14 cellular contexts compared by ENCODE assay signal in genomic region chr7:150335101-150335773, GRCh38. TPM values are rescaled to one million over a fixed set of nuclear protein-coding genes. Genes with fewer than 3 reads are reported as not detected.
DNase-seq lines count a peak whose midpoint lies in the region; ATAC-seq and TF ChIP-seq lines count a peak whose summit lies in the region.
"Had no signal": no experiment of that assay in that cellular context is flagged by ENCODE, and none has a peak within 500 bp of the region (broad histone marks: within the 10 kb centered on the region; RNA-seq: fewer than 3 reads in every experiment).

No MANE protein-coding gene starts in this region.

- peaks cover 3% of the 10 kb centered on the region for H3K36me3 Mint-ChIP-seq in activated naive CD8-positive, alpha-beta T cell treated with anti-CD3 and anti-CD28 coated beads, Interleukin-2, amount 10 ng/mL, durations not matched to agents 7 days and 5 days
- peaks cover 8% of the 10 kb centered on the region for H3K36me3 Mint-ChIP-seq in activated naive CD8-positive, alpha-beta T cell treated with anti-CD3 and anti-CD28 coated beads, Interleukin-2, amount 50 U/mL, for 24 hours (ENCODE audit: low read depth)

- no peaks in the 10 kb centered on the region for H3K27me3 ChIP-seq in right lobe of liver

- no peaks in the 10 kb centered on the region for H3K9me3 ChIP-seq in right lobe of liver
- H3K9me3 ChIP-seq: A549, HAP-1 had no signal

- H3K4me3 Mint-ChIP-seq in activated naive CD8-positive, alpha-beta T cell treated with anti-CD3 and anti-CD28 coated beads, Interleukin-2, amount 10 ng/mL, durations not matched to agents 7 days and 5 days, result no peak overlapping the region
- H3K4me3 Mint-ChIP-seq in activated naive CD8-positive, alpha-beta T cell treated with anti-CD3 and anti-CD28 coated beads, Interleukin-2, amount 50 U/mL, for 24 hours, result no peak overlapping the region
- H3K4me3 Mint-ChIP-seq: activated CD4-positive, alpha-beta T cell treated with anti-CD3 and anti-CD28 coated beads, Interleukin-2, amount 10 ng/mL, durations not matched to agents 7 days and 5 days had no signal

- no peak overlapping the region for H3K4me3 ChIP-seq in right lobe of liver
- no peak overlapping the region for H3K4me3 ChIP-seq in urinary bladder (ENCODE audit: low read depth, low read length)
- H3K4me3 ChIP-seq: A549, HAP-1 had no signal

- H3K27ac ChIP-seq in right lobe of liver (peak overlapping the region; percentile 53 to 87 (median 78)), urinary bladder (ENCODE audit: low read depth) (peak overlapping the region; percentile 76)
- H3K27ac ChIP-seq: A549 had no signal

- TF ChIP-seq CTCF in right lobe of liver (IDR thresholded peaks at IDR 0.05), result no peak

- intact Hi-C loops in right lobe of liver (cut with DNase I), result no loop called here

- POLR2A ChIA-PET in activated naive CD8-positive, alpha-beta T cell treated with anti-CD3 and anti-CD28 coated beads, Interleukin-2, amount 10 ng/mL, durations not matched to agents 7 days and 5 days (lab: Charles Lee), result no interaction called here

- no peaks in the 10 kb centered on the region for H3K9me3 Mint-ChIP-seq in activated naive CD8-positive, alpha-beta T cell treated with anti-CD3 and anti-CD28 coated beads, Interleukin-2, amount 10 ng/mL, durations not matched to agents 7 days and 5 days
- H3K9me3 Mint-ChIP-seq in activated naive CD8-positive, alpha-beta T cell treated with anti-CD3 and anti-CD28 coated beads, Interleukin-2, amount 50 U/mL, for 24 hours, result no peaks in the 10 kb centered on the region
- H3K9me3 Mint-ChIP-seq: activated CD4-positive, alpha-beta T cell treated with anti-CD3 and anti-CD28 coated beads, Interleukin-2, amount 10 ng/mL, durations not matched to agents 7 days and 5 days had no signal

- peak overlapping the region; percentile 13 for H3K27ac Mint-ChIP-seq in activated naive CD8-positive, alpha-beta T cell treated with anti-CD3 and anti-CD28 coated beads, Interleukin-2, amount 10 ng/mL, durations not matched to agents 7 days and 5 days
- H3K27ac Mint-ChIP-seq in activated naive CD8-positive, alpha-beta T cell treated with anti-CD3 and anti-CD28 coated beads, Interleukin-2, amount 50 U/mL, for 24 hours, result no peak overlapping the region
- H3K27ac Mint-ChIP-seq: activated CD4-positive, alpha-beta T cell treated with anti-CD3 and anti-CD28 coated beads, Interleukin-2, amount 10 ng/mL, durations not matched to agents 7 days and 5 days had no signal

- TF ChIP-seq POLR2A in right lobe of liver (IDR thresholded peaks at IDR 0.05), result no peak

- H3K27me3 Mint-ChIP-seq in activated naive CD8-positive, alpha-beta T cell treated with anti-CD3 and anti-CD28 coated beads, Interleukin-2, amount 10 ng/mL, durations not matched to agents 7 days and 5 days, result peaks cover under 1% of the 10 kb centered on the region
- H3K27me3 Mint-ChIP-seq in activated naive CD8-positive, alpha-beta T cell treated with anti-CD3 and anti-CD28 coated beads, Interleukin-2, amount 50 U/mL, for 24 hours, result peaks cover 11% of the 10 kb centered on the region

- H3K4me1 ChIP-seq in right lobe of liver (peaks cover 0 to 55% (median 27%) of the 10 kb centered on the region in 4 donors), urinary bladder (ENCODE audit: insufficient read depth) (no peaks in the 10 kb centered on the region)
- H3K4me1 ChIP-seq: A549, HAP-1 had no signal

- H3K36me3 ChIP-seq in right lobe of liver (peaks cover 0 to 7% (median 1%) of the 10 kb centered on the region in 4 donors), urinary bladder (ENCODE audit: insufficient read depth) (no peaks in the 10 kb centered on the region)
- H3K36me3 ChIP-seq: HAP-1 had no signal

- DNase-seq in activated naive CD8-positive, alpha-beta T cell treated with anti-CD3 and anti-CD28 coated beads, Interleukin-2, amount 10 ng/mL, durations not matched to agents 7 days and 5 days, result no peak
- DNase-seq in activated naive CD8-positive, alpha-beta T cell treated with anti-CD3 and anti-CD28 coated beads, Interleukin-2, amount 50 U/mL, for 24 hours, result no peak
- peak; percentile 52 for DNase-seq in dedifferentiated amniotic fluid mesenchymal stem cell (ENCODE audit: extremely low spot score)
- peak in 1 of 3 donors; percentile 72 for DNase-seq in right lobe of liver
- DNase-seq in cerebellum (ENCODE audit: low spot score), result no peak
- DNase-seq: activated CD4-positive, alpha-beta T cell treated with anti-CD3 and anti-CD28 coated beads, Interleukin-2, amount 10 ng/mL, durations not matched to agents 7 days and 5 days; NCI-H524 treated with DMSO at 0.1 percent for 48 hours had no signal

- 12% methylated on average over 7 of the region's 7 CpGs for WGBS in right lobe of liver (ENCODE audit: insufficient coverage, low coverage, low lambda C conversion rate, missing lambda C conversion rate)
- 25% methylated on average over 7 of the region's 7 CpGs for WGBS in urinary bladder

- H3K4me1 Mint-ChIP-seq in activated naive CD8-positive, alpha-beta T cell treated with anti-CD3 and anti-CD28 coated beads, Interleukin-2, amount 10 ng/mL, durations not matched to agents 7 days and 5 days, result no peaks in the 10 kb centered on the region
- peaks cover 6% of the 10 kb centered on the region for H3K4me1 Mint-ChIP-seq in activated naive CD8-positive, alpha-beta T cell treated with anti-CD3 and anti-CD28 coated beads, Interleukin-2, amount 50 U/mL, for 24 hours
- H3K4me1 Mint-ChIP-seq: activated CD4-positive, alpha-beta T cell treated with anti-CD3 and anti-CD28 coated beads, Interleukin-2, amount 10 ng/mL, durations not matched to agents 7 days and 5 days had no signal

- ATAC-seq in activated naive CD8-positive, alpha-beta T cell treated with anti-CD3 and anti-CD28 coated beads, Interleukin-2, amount 10 ng/mL, durations not matched to agents 7 days and 5 days (ENCODE audit: low read depth), result no peak
- no peak for ATAC-seq in activated naive CD8-positive, alpha-beta T cell treated with anti-CD3 and anti-CD28 coated beads, Interleukin-2, amount 50 U/mL, for 24 hours
- peak; percentile 37 to 51 (median 46) for ATAC-seq in right lobe of liver
- no peak for ATAC-seq in HG03460 (IDR thresholded peaks at IDR 0.05; ENCODE audit: unreplicated experiment)
- ATAC-seq in GM19467 (IDR thresholded peaks at IDR 0.05; ENCODE audit: unreplicated experiment), result no peak
- ATAC-seq: A549 had no signal

RNA-seq across cellular contexts. Expression of gene RARRES2, which starts 6.2 kb away (rescaled TPM):
- total RNA-seq in activated naive CD8-positive, alpha-beta T cell treated with anti-CD3 and anti-CD28 coated beads, Interleukin-2, amount 10 ng/mL, durations not matched to agents 7 days and 5 days, result not detected
- total RNA-seq in right lobe of liver (100 to 1,000 TPM; 552 to 948 (median 788) TPM), urinary bladder (86.2 TPM), cerebellum (4.1 TPM)
- 400 TPM for polyA plus RNA-seq in urinary bladder
- total RNA-seq: activated CD4-positive, alpha-beta T cell treated with anti-CD3 and anti-CD28 coated beads, Interleukin-2, amount 10 ng/mL, durations not matched to agents 7 days and 5 days; endothelial cell of umbilical vein; osteocyte had no signal
- polyA plus RNA-seq: A549, endothelial cell of umbilical vein had no signal

RNA-seq across cellular contexts. Expression of gene ACTR3C, which starts 11.9 kb away (rescaled TPM):
- 1 to 10 TPM; 6.4 to 7.0 TPM for total RNA-seq in activated naive CD8-positive, alpha-beta T cell treated with anti-CD3 and anti-CD28 coated beads, Interleukin-2, amount 10 ng/mL, durations not matched to agents 7 days and 5 days
- total RNA-seq in right lobe of liver, result 10 to 100 TPM; 30.0 to 36.5 (median 32.7) TPM
- total RNA-seq in urinary bladder, result 6.5 TPM
- polyA plus RNA-seq in urinary bladder, result 3.4 TPM
- total RNA-seq in cerebellum, result 8.3 TPM
- total RNA-seq: endothelial cell of umbilical vein, osteocyte had no signal

RNA-seq across cellular contexts. Expression of gene LRRC61, which starts 12.1 kb away (rescaled TPM):
- 10 to 100 TPM; 16.6 to 17.2 TPM for total RNA-seq in activated naive CD8-positive, alpha-beta T cell treated with anti-CD3 and anti-CD28 coated beads, Interleukin-2, amount 10 ng/mL, durations not matched to agents 7 days and 5 days
- total RNA-seq in right lobe of liver, result 10 to 100 TPM; 13.0 to 33.0 (median 19.1) TPM
- total RNA-seq in urinary bladder, result 3.7 TPM
- 11.8 TPM for polyA plus RNA-seq in urinary bladder
- 8.2 TPM for total RNA-seq in cerebellum
- total RNA-seq: endothelial cell of umbilical vein, osteocyte had no signal

RNA-seq across cellular contexts. Expression of gene REPIN1, which starts 33.4 kb away (rescaled TPM):
- total RNA-seq in activated naive CD8-positive, alpha-beta T cell treated with anti-CD3 and anti-CD28 coated beads, Interleukin-2, amount 10 ng/mL, durations not matched to agents 7 days and 5 days, result 10 to 100 TPM; 53.4 to 57.5 TPM
- total RNA-seq in right lobe of liver (100 to 1,000 TPM in 2 of 6 experiments, 10 to 100 TPM in 4; 56.2 to 133 (median 73.5) TPM), urinary bladder (25.2 TPM), cerebellum (41.2 TPM)
- 76.7 TPM for polyA plus RNA-seq in urinary bladder

RNA-seq across cellular contexts. Expression of gene ZNF775, which starts 43.9 kb away (rescaled TPM):
- 1 to 10 TPM; 5.4 to 6.4 TPM for total RNA-seq in activated naive CD8-positive, alpha-beta T cell treated with anti-CD3 and anti-CD28 coated beads, Interleukin-2, amount 10 ng/mL, durations not matched to agents 7 days and 5 days
- total RNA-seq in right lobe of liver (1 to 10 TPM in 3 of 6 experiments, under 1 TPM in 3; 0.44 to 1.6 (median 0.96) TPM), urinary bladder (5.1 TPM), cerebellum (8.2 TPM)
- 11.6 TPM for polyA plus RNA-seq in urinary bladder

Comparison
In these comparisons a context has a peak if more than half of its experiments do, and no peak if none do; other contexts are left out.
1. ATAC-seq: peak in right lobe of liver (4 of 4); none in activated naive CD8-positive, alpha-beta T cell treated with anti-CD3 and anti-CD28 coated beads, Interleukin-2, amount 10 ng/mL, durations not matched to agents 7 days and 5 days (single experiment), activated naive CD8-positive, alpha-beta T cell treated with anti-CD3 and anti-CD28 coated beads, Interleukin-2, amount 50 U/mL, for 24 hours (single experiment), HG03460 (single experiment) and GM19467 (single experiment).
2. RNA of gene RARRES2, which starts 6.2 kb away (total RNA-seq): 552 to 948 TPM in right lobe of liver and 86.2 TPM in urinary bladder (single experiment); 4.1 TPM in cerebellum (single experiment) and not detected in activated naive CD8-positive, alpha-beta T cell treated with anti-CD3 and anti-CD28 coated beads, Interleukin-2, amount 10 ng/mL, durations not matched to agents 7 days and 5 days; every median in the first group is over 10 times any median in the second.